In genomic region chr9:62837254-62837911, GRCh38 we compare ENCODE assay signal across 8 cellular contexts.
DNase-seq lines count a peak whose midpoint lies in the region; ATAC-seq and TF ChIP-seq lines count a peak whose summit lies in the region.
"Not testable (repeated sequence)": the region's sequence is repeated elsewhere in the genome, so short reads cannot be mapped to it uniquely, and the experiment has no call there.

No MANE protein-coding gene starts in this region.

- H3K27ac Mint-ChIP-seq in CD8-positive, alpha-beta T cell; activated naive CD4-positive, alpha-beta T cell treated with anti-CD3 and anti-CD28 coated beads, Interleukin-2, amount 10 ng/mL, durations not matched to agents 7 days and 5 days: not testable (repeated sequence)
- peak overlapping the region in 1 of 9 donors; percentile 52 for H3K27ac Mint-ChIP-seq in naive thymus-derived CD4-positive, alpha-beta T cell
- peak overlapping the region; percentile 69 for H3K27ac Mint-ChIP-seq in stimulated activated memory B cell treated with anti-CD40 and anti-IgM and Interleukin-4, amounts not matched to agents 10 μg/mL and 1 μg/mL and 100 μg/mL, for 72 hours

- CTCF ChIA-PET in CD8-positive, alpha-beta T cell (lab: Charles Lee); activated naive CD4-positive, alpha-beta T cell treated with anti-CD3 and anti-CD28 coated beads, Interleukin-2, amount 10 ng/mL, durations not matched to agents 7 days and 5 days (lab: Charles Lee); naive thymus-derived CD4-positive, alpha-beta T cell (lab: Charles Lee): not testable (repeated sequence)

- not testable (repeated sequence) for H3K36me3 ChIP-seq in CD8-positive, alpha-beta T cell (ENCODE audit: insufficient read depth, low read length); Peyer's patch; naive thymus-derived CD4-positive, alpha-beta T cell (ENCODE audit: control insufficient read depth in 2 of 3, insufficient read depth in 3 of 3, low read length in 3 of 3)

- H3K4me3 ChIP-seq in CD8-positive, alpha-beta T cell (ENCODE audit: low read depth, low read length); naive thymus-derived CD4-positive, alpha-beta T cell (ENCODE audit: low read length): not testable (repeated sequence)
- H3K4me3 ChIP-seq in Peyer's patch (peak overlapping the region; percentile 36 to 65 (median 47)), fibroblast of villous mesenchyme (ENCODE audit: low read depth, low read length) (peak overlapping the region; percentile 25)

- not testable (repeated sequence) for H3K9me3 Mint-ChIP-seq in CD8-positive, alpha-beta T cell; activated naive CD4-positive, alpha-beta T cell treated with anti-CD3 and anti-CD28 coated beads, Interleukin-2, amount 10 ng/mL, durations not matched to agents 7 days and 5 days; naive thymus-derived CD4-positive, alpha-beta T cell; stimulated activated memory B cell treated with anti-CD40 and anti-IgM and Interleukin-4, amounts not matched to agents 10 μg/mL and 1 μg/mL and 100 μg/mL, for 72 hours

- not testable (repeated sequence) for ATAC-seq in CD8-positive, alpha-beta T cell; naive thymus-derived CD4-positive, alpha-beta T cell; stimulated activated memory B cell treated with anti-CD40 and anti-IgM and Interleukin-4, amounts not matched to agents 10 μg/mL and 1 μg/mL and 100 μg/mL, for 72 hours
- peak; percentile 14 for ATAC-seq in GM19455 (IDR thresholded peaks at IDR 0.05; ENCODE audit: unreplicated experiment)
- peak; percentile 14 for ATAC-seq in HG03045 (IDR thresholded peaks at IDR 0.05; ENCODE audit: unreplicated experiment)

- H3K36me3 Mint-ChIP-seq in CD8-positive, alpha-beta T cell; activated naive CD4-positive, alpha-beta T cell treated with anti-CD3 and anti-CD28 coated beads, Interleukin-2, amount 10 ng/mL, durations not matched to agents 7 days and 5 days; naive thymus-derived CD4-positive, alpha-beta T cell; stimulated activated memory B cell treated with anti-CD40 and anti-IgM and Interleukin-4, amounts not matched to agents 10 μg/mL and 1 μg/mL and 100 μg/mL, for 72 hours: not testable (repeated sequence)

- not testable (repeated sequence) for H3K27me3 ChIP-seq in CD8-positive, alpha-beta T cell (ENCODE audit: insufficient read depth, low read length); Peyer's patch; naive thymus-derived CD4-positive, alpha-beta T cell (ENCODE audit: control insufficient read depth in 2 of 2, insufficient read depth in 2 of 2, low read length in 2 of 2)

- not testable (repeated sequence) for H3K27ac ChIP-seq in CD8-positive, alpha-beta T cell (ENCODE audit: low read depth, low read length); naive thymus-derived CD4-positive, alpha-beta T cell (ENCODE audit: low read depth, low read length)
- peak overlapping the region; percentile 28 to 96 (median 71) for H3K27ac ChIP-seq in Peyer's patch

- not testable (repeated sequence) for TF ChIP-seq CTCF in CD8-positive, alpha-beta T cell (IDR thresholded peaks at IDR 0.05); Peyer's patch (IDR thresholded peaks at IDR 0.05); fibroblast of villous mesenchyme (IDR thresholded peaks at IDR 0.05; ENCODE audit: insufficient read depth, low read depth, low read length)

- POLR2A ChIA-PET in CD8-positive, alpha-beta T cell (lab: Charles Lee); naive thymus-derived CD4-positive, alpha-beta T cell (lab: Charles Lee): not testable (repeated sequence)

- not testable (repeated sequence) for TF ChIP-seq POLR2A in Peyer's patch (IDR thresholded peaks at IDR 0.05)

- intact Hi-C loops in CD8-positive, alpha-beta T cell (cut with DNase I, micrococcal nuclease); naive thymus-derived CD4-positive, alpha-beta T cell (cut with micrococcal nuclease): not testable (repeated sequence)

- peak in 3 of 7 experiments; percentile 34 to 72 (median 35) for DNase-seq in CD8-positive, alpha-beta T cell
- peak in 2 of 3 donors; percentile 49 to 51 for DNase-seq in Peyer's patch
- DNase-seq in activated naive CD4-positive, alpha-beta T cell treated with anti-CD3 and anti-CD28 coated beads, Interleukin-2, amount 10 ng/mL, durations not matched to agents 7 days and 5 days: peak; percentile 46
- not testable (repeated sequence) for DNase-seq in fibroblast of villous mesenchyme (ENCODE audit: low read depth)
- DNase-seq in naive thymus-derived CD4-positive, alpha-beta T cell: peak in 7 of 9 donors; percentile 16 to 58 (median 33)

- H3K4me1 ChIP-seq in CD8-positive, alpha-beta T cell (ENCODE audit: insufficient read depth, low read length); naive thymus-derived CD4-positive, alpha-beta T cell (ENCODE audit: control insufficient read depth in 2 of 2, insufficient read depth in 2 of 2, low read length in 2 of 2): not testable (repeated sequence)
- H3K4me1 ChIP-seq in Peyer's patch: peaks cover 0 to 15% (median 0%) of the 10 kb centered on the region in 4 donors

- not testable (repeated sequence) for H3K9me3 ChIP-seq in CD8-positive, alpha-beta T cell (ENCODE audit: low read length); Peyer's patch; naive thymus-derived CD4-positive, alpha-beta T cell (ENCODE audit: control insufficient read depth in 2 of 3, low read length in 3 of 3)

- H3K4me3 Mint-ChIP-seq in CD8-positive, alpha-beta T cell: peak overlapping the region; percentile 71
- not testable (repeated sequence) for H3K4me3 Mint-ChIP-seq in activated naive CD4-positive, alpha-beta T cell treated with anti-CD3 and anti-CD28 coated beads, Interleukin-2, amount 10 ng/mL, durations not matched to agents 7 days and 5 days
- peak overlapping the region in 5 of 10 donors; percentile 17 to 70 (median 54) for H3K4me3 Mint-ChIP-seq in naive thymus-derived CD4-positive, alpha-beta T cell
- H3K4me3 Mint-ChIP-seq in stimulated activated memory B cell treated with anti-CD40 and anti-IgM and Interleukin-4, amounts not matched to agents 10 μg/mL and 1 μg/mL and 100 μg/mL, for 72 hours: peak overlapping the region; percentile 57

- H3K27me3 Mint-ChIP-seq in CD8-positive, alpha-beta T cell (ENCODE audit: low read depth); stimulated activated memory B cell treated with anti-CD40 and anti-IgM and Interleukin-4, amounts not matched to agents 10 μg/mL and 1 μg/mL and 100 μg/mL, for 72 hours: not testable (repeated sequence)
- peaks cover 20% of the 10 kb centered on the region for H3K27me3 Mint-ChIP-seq in activated naive CD4-positive, alpha-beta T cell treated with anti-CD3 and anti-CD28 coated beads, Interleukin-2, amount 10 ng/mL, durations not matched to agents 7 days and 5 days
- peaks cover under 1 to 17% (median 13%) of the 10 kb centered on the region in 5 donors for H3K27me3 Mint-ChIP-seq in naive thymus-derived CD4-positive, alpha-beta T cell

- H3K4me1 Mint-ChIP-seq in CD8-positive, alpha-beta T cell (ENCODE audit: low read depth); activated naive CD4-positive, alpha-beta T cell treated with anti-CD3 and anti-CD28 coated beads, Interleukin-2, amount 10 ng/mL, durations not matched to agents 7 days and 5 days; naive thymus-derived CD4-positive, alpha-beta T cell; stimulated activated memory B cell treated with anti-CD40 and anti-IgM and Interleukin-4, amounts not matched to agents 10 μg/mL and 1 μg/mL and 100 μg/mL, for 72 hours: not testable (repeated sequence)
